ENCODE assay signal across 26 cellular contexts in the genomic region with DNA sequence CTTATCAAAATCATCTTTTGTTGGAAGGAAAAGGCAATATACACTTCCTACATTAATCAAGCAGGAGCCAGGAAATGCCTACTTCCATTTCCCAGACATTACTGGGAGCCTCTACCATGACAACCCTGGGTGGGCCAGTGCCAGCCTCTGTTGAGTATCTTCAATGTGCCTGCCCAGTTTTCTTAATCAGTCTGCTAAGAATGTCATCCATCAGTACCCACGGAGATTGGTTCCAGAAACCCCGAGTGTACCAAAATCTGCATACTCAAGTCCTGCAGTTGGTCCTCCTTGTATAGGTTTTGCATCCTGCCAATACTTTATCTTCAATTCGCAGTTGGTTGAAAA.
DNase-seq lines count a peak whose midpoint lies in the region; ATAC-seq, FAIRE-seq and TF ChIP-seq lines count a peak whose summit lies in the region.
"Had no signal": no experiment of that assay in that cellular context is flagged by ENCODE, and none has a peak within 500 bp of the region (broad histone marks: within the 10 kb centered on the region; RNA-seq: fewer than 3 reads in every experiment).

No MANE protein-coding gene starts in this region.

- H3K4me2 ChIP-seq in K562 (ENCODE audit: insufficient read depth, low read length): peak overlapping the region; percentile 26; the same call in 1 of the 2 replicates

- H4K20me1 ChIP-seq in K562 (replicated peaks; ENCODE audit: control insufficient read depth, insufficient read depth, low read length): no peaks in the 10 kb centered on the region

- peaks cover 32% of the 10 kb centered on the region for H3K4me1 ChIP-seq in cardiac muscle cell (ENCODE audit: low read depth)
- H3K4me1 ChIP-seq in left ventricle myocardium inferior: peaks cover 54% of the 10 kb centered on the region
- H3K4me1 ChIP-seq in K562 (replicated peaks in 1 of 2; ENCODE audit: control insufficient read depth in 2 of 2, insufficient read depth in 2 of 2, low read length in 2 of 2): peaks cover 0 to 30% of the 10 kb centered on the region in 2 experiments
- H3K4me1 ChIP-seq: adrenal gland, tibial artery had no signal

- H3K79me2 ChIP-seq in K562 (ENCODE audit: control insufficient read depth, insufficient read depth, low read length): peaks cover 58% of the 10 kb centered on the region

- no peak for TF ChIP-seq POLR2A in K562 (conservative IDR thresholded peaks at IDR 0.05)

- TF ChIP-seq RAD21 in K562 (CRISPR knock-in tag; conservative IDR thresholded peaks at IDR 0.05 in 1 of 2, IDR thresholded peaks at IDR 0.05 in 1 of 2): no peak

- TF ChIP-seq CTCF in cardiac muscle cell (IDR thresholded peaks at IDR 0.05; ENCODE audit: low read depth, low read length) (no peak), left ventricle myocardium inferior (IDR thresholded peaks at IDR 0.05; ENCODE audit: borderline replicate concordance) (no peak), K562 (IDR thresholded peaks at IDR 0.05 in 2 of 3, conservative IDR thresholded peaks at IDR 0.05 in 1 of 3; ENCODE audit: insufficient read depth in 2 of 3, low read depth in 1 of 3, low read length in 3 of 3) (no peak)

- in situ Hi-C loops in K562 (cut with MboI): no loop called here

- ATAC-seq in GM19397 (IDR thresholded peaks at IDR 0.05; ENCODE audit: unreplicated experiment) (peak; percentile 12), HG02943 (IDR thresholded peaks at IDR 0.05; ENCODE audit: low read depth, unreplicated experiment) (peak; percentile 31), K562 (no peak)
- ATAC-seq: Panc1 had no signal

- FAIRE-seq in K562 (lab: Jason Lieb, UNC): no peak

- WGBS in K562 (ENCODE audit: insufficient coverage, low coverage, missing lambda C conversion rate): 37% methylated on average over 3 of the region's 3 CpGs

- BruUV-seq in K562 (replicated peaks; lab: Mats Ljungman, UMichigan): no TSS peak

- H3K4me1 Mint-ChIP-seq in activated naive CD4-positive, alpha-beta T cell treated with anti-CD3 and anti-CD28 coated beads, Interleukin-2, amount 10 ng/mL, durations not matched to agents 7 days and 5 days: no peaks in the 10 kb centered on the region
- no peaks in the 10 kb centered on the region for H3K4me1 Mint-ChIP-seq in activated CD4-positive, alpha-beta T cell treated with anti-CD3 and anti-CD28 coated beads, Interleukin-2, amount 10 ng/mL, durations not matched to agents 7 days and 5 days
- H3K4me1 Mint-ChIP-seq: activated CD4-positive, alpha-beta T cell treated with anti-CD3 and anti-CD28 coated beads, Interleukin-2, amount 10 ng/mL, durations not matched to agents 24 days and 14 days; natural killer cell had no signal

- peaks cover 8% of the 10 kb centered on the region for H3K9me1 ChIP-seq in K562 (ENCODE audit: control insufficient read depth, insufficient read depth, low read length)

- no peaks in the 10 kb centered on the region for H3K9me3 ChIP-seq in cardiac muscle cell (ENCODE audit: low read depth)
- H3K9me3 ChIP-seq in left ventricle myocardium inferior (replicated peaks): no peaks in the 10 kb centered on the region
- H3K9me3 ChIP-seq in K562 (replicated peaks; ENCODE audit: control insufficient read depth, insufficient read depth, low read depth, low read length): no peaks in the 10 kb centered on the region
- H3K9me3 ChIP-seq: tibial artery had no signal

- POLR2A ChIA-PET in K562 (lab: Yijun Ruan, JAX): no interaction called here
- POLR2A ChIA-PET in activated CD4-positive, alpha-beta T cell treated with anti-CD3 and anti-CD28 coated beads, Interleukin-2, amount 10 ng/mL, durations not matched to agents 7 days and 5 days (lab: Charles Lee): no interaction called here

- TF ChIP-seq EP300 in K562 (IDR thresholded peaks at IDR 0.05; ENCODE audit: low read length): no peak

- no peaks in the 10 kb centered on the region for H3K9me3 Mint-ChIP-seq in activated naive CD4-positive, alpha-beta T cell treated with anti-CD3 and anti-CD28 coated beads, Interleukin-2, amount 10 ng/mL, durations not matched to agents 7 days and 5 days
- H3K9me3 Mint-ChIP-seq in activated CD4-positive, alpha-beta T cell treated with anti-CD3 and anti-CD28 coated beads, Interleukin-2, amount 10 ng/mL, durations not matched to agents 7 days and 5 days: no peaks in the 10 kb centered on the region
- H3K9me3 Mint-ChIP-seq: activated CD4-positive, alpha-beta T cell treated with anti-CD3 and anti-CD28 coated beads, Interleukin-2, amount 10 ng/mL, durations not matched to agents 24 days and 14 days; activated T-cell treated with anti-CD3 and anti-CD28 coated beads, Interleukin-2, amount 50 U/mL, for 24 hours; CD4-positive, alpha-beta memory T cell; natural killer cell had no signal

- no peaks in the 10 kb centered on the region for H3K27me3 Mint-ChIP-seq in activated naive CD4-positive, alpha-beta T cell treated with anti-CD3 and anti-CD28 coated beads, Interleukin-2, amount 10 ng/mL, durations not matched to agents 7 days and 5 days
- H3K27me3 Mint-ChIP-seq in activated CD4-positive, alpha-beta T cell treated with anti-CD3 and anti-CD28 coated beads, Interleukin-2, amount 10 ng/mL, durations not matched to agents 7 days and 5 days: no peaks in the 10 kb centered on the region
- H3K27me3 Mint-ChIP-seq: activated CD4-positive, alpha-beta T cell treated with anti-CD3 and anti-CD28 coated beads, Interleukin-2, amount 10 ng/mL, durations not matched to agents 24 days and 14 days; activated T-cell treated with anti-CD3 and anti-CD28 coated beads, Interleukin-2, amount 50 U/mL, for 24 hours had no signal

- intact Hi-C loops in left ventricle myocardium inferior (cut with micrococcal nuclease): no loop called here
- intact Hi-C loops in K562 (cut with micrococcal nuclease): no loop called here

- H3K36me3 ChIP-seq in cardiac muscle cell (no peaks in the 10 kb centered on the region), left ventricle myocardium inferior (no peaks in the 10 kb centered on the region), K562 (ENCODE audit: control insufficient read depth, insufficient read depth, low read length) (peaks cover 4% of the 10 kb centered on the region; the same call in 2 of the 3 replicates)
- H3K36me3 ChIP-seq: adrenal gland, tibial artery had no signal

- H3K4me3 ChIP-seq in cardiac muscle cell (no peak overlapping the region), left ventricle myocardium inferior (no peak overlapping the region), K562 (no peak overlapping the region)
- H3K4me3 ChIP-seq: adrenal gland, tibial artery had no signal

- H3K9ac ChIP-seq in K562 (ENCODE audit: insufficient read depth in 1 of 2, low read depth in 2 of 2, low read length in 2 of 2): no peak overlapping the region

- no peak overlapping the region for H2AFZ ChIP-seq in K562 (ENCODE audit: low read depth, low read length)

- no peaks in the 10 kb centered on the region for H3K36me3 Mint-ChIP-seq in activated naive CD4-positive, alpha-beta T cell treated with anti-CD3 and anti-CD28 coated beads, Interleukin-2, amount 10 ng/mL, durations not matched to agents 7 days and 5 days
- H3K36me3 Mint-ChIP-seq in activated CD4-positive, alpha-beta T cell treated with anti-CD3 and anti-CD28 coated beads, Interleukin-2, amount 10 ng/mL, durations not matched to agents 7 days and 5 days (ENCODE audit: low read depth): no peaks in the 10 kb centered on the region
- H3K36me3 Mint-ChIP-seq: brain; CD4-positive, alpha-beta memory T cell; natural killer cell had no signal

- no peak overlapping the region for H3K4me3 Mint-ChIP-seq in activated naive CD4-positive, alpha-beta T cell treated with anti-CD3 and anti-CD28 coated beads, Interleukin-2, amount 10 ng/mL, durations not matched to agents 7 days and 5 days
- H3K4me3 Mint-ChIP-seq in activated CD4-positive, alpha-beta T cell treated with anti-CD3 and anti-CD28 coated beads, Interleukin-2, amount 10 ng/mL, durations not matched to agents 7 days and 5 days: no peak overlapping the region
- H3K4me3 Mint-ChIP-seq: activated CD4-positive, alpha-beta T cell treated with anti-CD3 and anti-CD28 coated beads, Interleukin-2, amount 10 ng/mL, durations not matched to agents 24 days and 14 days; activated T-cell treated with anti-CD3 and anti-CD28 coated beads, Interleukin-2, amount 50 U/mL, for 24 hours; brain; CD4-positive, alpha-beta memory T cell; natural killer cell had no signal

- H3K27ac ChIP-seq in cardiac muscle cell: peak overlapping the region; percentile 79
- no peak overlapping the region for H3K27ac ChIP-seq in left ventricle myocardium inferior (replicated peaks)
- H3K27ac ChIP-seq in K562 (ENCODE audit: extremely low read depth, low read depth, low read length): no peak overlapping the region
- H3K27ac ChIP-seq: adrenal gland, tibial artery had no signal

- no peaks in the 10 kb centered on the region for H3K27me3 ChIP-seq in cardiac muscle cell
- no peaks in the 10 kb centered on the region for H3K27me3 ChIP-seq in left ventricle myocardium inferior (ENCODE audit: low read depth)
- no peaks in the 10 kb centered on the region for H3K27me3 ChIP-seq in K562 (ENCODE audit: control insufficient read depth in 2 of 2, insufficient read depth in 2 of 2, low read length in 2 of 2)
- H3K27me3 ChIP-seq: adrenal gland, tibial artery had no signal

- CTCF ChIA-PET in K562 (lab: Yijun Ruan, JAX; ENCODE audit: low intra/inter-chr PET ratio): no interaction called here
- CTCF ChIA-PET in activated naive CD4-positive, alpha-beta T cell treated with anti-CD3 and anti-CD28 coated beads, Interleukin-2, amount 10 ng/mL, durations not matched to agents 7 days and 5 days (lab: Charles Lee): no interaction called here
- CTCF ChIA-PET in activated CD4-positive, alpha-beta T cell treated with anti-CD3 and anti-CD28 coated beads, Interleukin-2, amount 10 ng/mL, durations not matched to agents 7 days and 5 days (lab: Charles Lee): no interaction called here

- no peak overlapping the region for H3K27ac Mint-ChIP-seq in activated naive CD4-positive, alpha-beta T cell treated with anti-CD3 and anti-CD28 coated beads, Interleukin-2, amount 10 ng/mL, durations not matched to agents 7 days and 5 days
- H3K27ac Mint-ChIP-seq in activated CD4-positive, alpha-beta T cell treated with anti-CD3 and anti-CD28 coated beads, Interleukin-2, amount 10 ng/mL, durations not matched to agents 7 days and 5 days: no peak overlapping the region
- H3K27ac Mint-ChIP-seq: activated CD4-positive, alpha-beta T cell treated with anti-CD3 and anti-CD28 coated beads, Interleukin-2, amount 10 ng/mL, durations not matched to agents 24 days and 14 days; activated T-cell treated with anti-CD3 and anti-CD28 coated beads, Interleukin-2, amount 50 U/mL, for 24 hours; brain; CD4-positive, alpha-beta memory T cell; natural killer cell had no signal

- DNase-seq in cardiac muscle cell (ENCODE audit: low read depth in 1 of 2, low spot score in 1 of 2) (no peak), left ventricle myocardium inferior (no peak), K562 (ENCODE audit: extremely low read depth in 1 of 4, low spot score in 3 of 4) (no peak), AML-193 (lab: John Stamatoyannopoulos, UW) (no peak)
- no peak for DNase-seq in activated naive CD4-positive, alpha-beta T cell treated with anti-CD3 and anti-CD28 coated beads, Interleukin-2, amount 10 ng/mL, durations not matched to agents 7 days and 5 days
- DNase-seq in activated CD4-positive, alpha-beta T cell treated with anti-CD3 and anti-CD28 coated beads, Interleukin-2, amount 10 ng/mL, durations not matched to agents 7 days and 5 days: no peak
- DNase-seq: activated CD4-positive, alpha-beta T cell treated with anti-CD3 and anti-CD28 coated beads, Interleukin-2, amount 10 ng/mL, durations not matched to agents 24 days and 14 days; activated T-cell treated with anti-CD3 and anti-CD28 coated beads, Interleukin-2, amount 50 U/mL, for 24 hours; adrenal gland; CD4-positive, alpha-beta memory T cell; HCEC 1CT; IMR-90; islet precursor cell; midbrain; natural killer cell; NCI-H1092; NCI-H187; retina; SIG-M5; stimulated activated CD4-positive, alpha-beta T cell treated with anti-CD3 and anti-CD28 coated beads, Interleukin-2, amount 100 ng/mL, for 24 hours; T1000; tibial artery had no signal
